1 cellular context compared by ENCODE assay signal in genomic region chr9:130689937-130690700, GRCh38.
TF ChIP-seq lines count a peak whose summit lies in the region.

No MANE protein-coding gene starts in this region.

TF ChIP-seq in HepG2, 621 proteins besides CTCF, POLR2A, EP300 and RAD21 (continued from another document and continues in another):
- no peak for TF ChIP-seq TFE3 (CRISPR knock-in tag; IDR thresholded peaks at IDR 0.05)
- TF ChIP-seq GLMP (CRISPR knock-in tag; IDR thresholded peaks at IDR 0.05; ENCODE audit: borderline replicate concordance) = no peak
- no peak for TF ChIP-seq TGIF2 (CRISPR knock-in tag; IDR thresholded peaks at IDR 0.05)
- no peak for TF ChIP-seq NFKBIZ (CRISPR knock-in tag; IDR thresholded peaks at IDR 0.05)
- no peak for TF ChIP-seq KDM3A (CRISPR knock-in tag; IDR thresholded peaks at IDR 0.05; ENCODE audit: low read depth)
- TF ChIP-seq ZKSCAN1 (IDR thresholded peaks at IDR 0.05; ENCODE audit: low read length) = no peak
- no peak for TF ChIP-seq ZNF816 (CRISPR knock-in tag; IDR thresholded peaks at IDR 0.05; ENCODE audit: borderline replicate concordance)
- no peak for TF ChIP-seq ZNF839 (CRISPR knock-in tag; IDR thresholded peaks at IDR 0.05; ENCODE audit: borderline replicate concordance)
- TF ChIP-seq MAF1 (CRISPR knock-in tag; IDR thresholded peaks at IDR 0.05; ENCODE audit: borderline replicate concordance) = no peak
- no peak for TF ChIP-seq ZBTB7A (CRISPR knock-in tag; IDR thresholded peaks at IDR 0.05)
- no peak for TF ChIP-seq REST (IDR thresholded peaks at IDR 0.05; ENCODE audit: borderline replicate concordance in 1 of 2, low read depth in 1 of 2, low read length in 2 of 2)
- TF ChIP-seq FOXK2 (IDR thresholded peaks at IDR 0.05) = 0 out of 2 replicates have a peak, but pooled peaks have one; percentile 27
- no peak for TF ChIP-seq PLRG1 (conservative IDR thresholded peaks at IDR 0.05)
- peak; percentile 48; the same call in 1 of the 2 replicates for TF ChIP-seq ERF (CRISPR knock-in tag; IDR thresholded peaks at IDR 0.05)
- TF ChIP-seq ZNF724P (CRISPR knock-in tag; IDR thresholded peaks at IDR 0.05; ENCODE audit: borderline replicate concordance) = no peak
- TF ChIP-seq NR2F6 (IDR thresholded peaks at IDR 0.05) = no peak
- TF ChIP-seq NR2F6 (CRISPR knock-in tag; IDR thresholded peaks at IDR 0.05) = no peak
- TF ChIP-seq RCOR2 (CRISPR knock-in tag; IDR thresholded peaks at IDR 0.05) = no peak
- TF ChIP-seq GFI1 (CRISPR knock-in tag; IDR thresholded peaks at IDR 0.05; ENCODE audit: borderline replicate concordance) = peak; percentile 52; the same call in 1 of the 2 replicates
- TF ChIP-seq ZNF281 (CRISPR knock-in tag; IDR thresholded peaks at IDR 0.05; ENCODE audit: borderline replicate concordance) = no peak
- TF ChIP-seq PCBP1 (IDR thresholded peaks at IDR 0.05; ENCODE audit: borderline replicate concordance, low read depth, low read length) = no peak
- peak; percentile 73 for TF ChIP-seq SAP130 (CRISPR knock-in tag; IDR thresholded peaks at IDR 0.05; ENCODE audit: low read depth)
- no peak for TF ChIP-seq ZNF30 (CRISPR knock-in tag; IDR thresholded peaks at IDR 0.05)
- TF ChIP-seq ZHX2 (IDR thresholded peaks at IDR 0.05; ENCODE audit: low read depth) = no peak
- no peak for TF ChIP-seq ZHX2 (CRISPR knock-in tag; IDR thresholded peaks at IDR 0.05; ENCODE audit: borderline replicate concordance)
- no peak for TF ChIP-seq FOXM1 (CRISPR knock-in tag; IDR thresholded peaks at IDR 0.05)
- no peak for TF ChIP-seq ZNF274 (CRISPR knock-in tag; IDR thresholded peaks at IDR 0.05)
- TF ChIP-seq REXO4 (CRISPR knock-in tag; IDR thresholded peaks at IDR 0.05; ENCODE audit: borderline replicate concordance) = no peak
- TF ChIP-seq TEF (CRISPR knock-in tag; IDR thresholded peaks at IDR 0.05) = peak; percentile 14; the same call in 1 of the 2 replicates
- TF ChIP-seq ZNF354B (CRISPR knock-in tag; IDR thresholded peaks at IDR 0.05) = no peak
- TF ChIP-seq TBX3 (IDR thresholded peaks at IDR 0.05; ENCODE audit: borderline replicate concordance) = 0 out of 2 replicates have a peak, but pooled peaks have one; percentile 15
- TF ChIP-seq ZNF264 (CRISPR knock-in tag; IDR thresholded peaks at IDR 0.05) = 0 out of 2 replicates have a peak, but pooled peaks have one; percentile 31
- TF ChIP-seq ZNF280B (CRISPR knock-in tag; IDR thresholded peaks at IDR 0.05; ENCODE audit: borderline replicate concordance) = no peak
- no peak for TF ChIP-seq ELF3 (CRISPR knock-in tag; IDR thresholded peaks at IDR 0.05)
- no peak for TF ChIP-seq FOXA1 (IDR thresholded peaks at IDR 0.05)
- TF ChIP-seq FOXA1 (CRISPR knock-in tag; IDR thresholded peaks at IDR 0.05) = peak; percentile 51
- 0 out of 2 replicates have a peak, but pooled peaks have one; percentile 39 for TF ChIP-seq PAXIP1 (CRISPR knock-in tag; conservative IDR thresholded peaks at IDR 0.05)
